Comparison of ENCODE assay signal across 12 cellular contexts in genomic region chr11:30131535-30131934, GRCh38.
DNase-seq lines count a peak whose midpoint lies in the region; ATAC-seq and TF ChIP-seq lines count a peak whose summit lies in the region.
"Had no signal": no experiment of that assay in that cellular context is flagged by ENCODE, and none has a peak within 500 bp of the region (broad histone marks: within the 10 kb centered on the region; RNA-seq: fewer than 3 reads in every experiment).

No MANE protein-coding gene starts in this region.

- no peak overlapping the region for H3K4me3 ChIP-seq in WERI-Rb-1 (ENCODE audit: low read depth, low read length)
- no peak overlapping the region for H3K4me3 ChIP-seq in lower leg skin (ENCODE audit: low read depth, poor library complexity, severe bottlenecking)

- WGBS in lower leg skin, 2 donors: 82 to 83% methylated on average over 2 of the region's 2 CpGs

- TF ChIP-seq POLR2A in lower leg skin (IDR thresholded peaks at IDR 0.05): no peak

- H3K9me3 Mint-ChIP-seq in activated T-helper 1 cell treated with anti-CD3 and anti-CD28 coated beads, Interleukin-12 subunit alpha, Interleukin-12 subunit beta, Interleukin-2, Interleukin-4 antibody, amounts not matched to agents 30 ng/mL and 10 ng/mL and 1 ng/mL, durations not matched to agents 14 hours and 24 hours and 36 hours: no peaks in the 10 kb centered on the region

- TF ChIP-seq CTCF in WERI-Rb-1 (IDR thresholded peaks at IDR 0.05; ENCODE audit: low read depth, low read length) (no peak), lower leg skin (IDR thresholded peaks at IDR 0.05) (no peak)

- H3K27ac ChIP-seq in WERI-Rb-1: no peak overlapping the region

- peak; percentile 51 for ATAC-seq in Right ventricle myocardium superior (ENCODE audit: poor library complexity)
- ATAC-seq in GM19397 (IDR thresholded peaks at IDR 0.05; ENCODE audit: unreplicated experiment): no peak
- ATAC-seq: stimulated activated naive CD8-positive, alpha-beta T cell treated with anti-CD3 and anti-CD28 coated beads, Interleukin-15, Interleukin-2, amounts not matched to agents 100 U/mL and 50 U/mL, for 24 hours had no signal

- H3K27me3 Mint-ChIP-seq in activated T-helper 1 cell treated with anti-CD3 and anti-CD28 coated beads, Interleukin-12 subunit alpha, Interleukin-12 subunit beta, Interleukin-2, Interleukin-4 antibody, amounts not matched to agents 30 ng/mL and 10 ng/mL and 1 ng/mL, durations not matched to agents 14 hours and 24 hours and 36 hours (ENCODE audit: insufficient read depth): no peaks in the 10 kb centered on the region

- intact Hi-C loops in Right ventricle myocardium superior (cut with DNase I) (loop anchor here (10.0 kb wide), 1 partner anchor 183 kb away; no protein-coding TSS in a partner anchor), cardiac septum (cut with DNase I) (no loop called here), lower leg skin (cut with DNase I; ENCODE audit: low total_unique reads) (no loop called here)
- intact Hi-C loops in activated T-helper 1 cell treated with anti-CD3 and anti-CD28 coated beads, Interleukin-12 subunit alpha, Interleukin-12 subunit beta, Interleukin-2, Interleukin-4 antibody, amounts not matched to agents 30 ng/mL and 10 ng/mL and 1 ng/mL, durations not matched to agents 14 hours and 24 hours and 36 hours (cut with micrococcal nuclease): no loop called here

- no peaks in the 10 kb centered on the region for H3K9me3 ChIP-seq in WERI-Rb-1 (ENCODE audit: severe bottlenecking)

- no peaks in the 10 kb centered on the region for H3K27me3 ChIP-seq in WERI-Rb-1 (ENCODE audit: insufficient read depth, low read depth, severe bottlenecking)

- no peaks in the 10 kb centered on the region for H3K36me3 ChIP-seq in WERI-Rb-1

- no peaks in the 10 kb centered on the region for H3K4me1 Mint-ChIP-seq in activated T-helper 1 cell treated with anti-CD3 and anti-CD28 coated beads, Interleukin-12 subunit alpha, Interleukin-12 subunit beta, Interleukin-2, Interleukin-4 antibody, amounts not matched to agents 30 ng/mL and 10 ng/mL and 1 ng/mL, durations not matched to agents 14 hours and 24 hours and 36 hours (ENCODE audit: low read depth)

- no peak overlapping the region for H3K4me3 Mint-ChIP-seq in activated T-helper 1 cell treated with anti-CD3 and anti-CD28 coated beads, Interleukin-12 subunit alpha, Interleukin-12 subunit beta, Interleukin-2, Interleukin-4 antibody, amounts not matched to agents 30 ng/mL and 10 ng/mL and 1 ng/mL, durations not matched to agents 14 hours and 24 hours and 36 hours

- H3K27ac Mint-ChIP-seq in activated T-helper 1 cell treated with anti-CD3 and anti-CD28 coated beads, Interleukin-12 subunit alpha, Interleukin-12 subunit beta, Interleukin-2, Interleukin-4 antibody, amounts not matched to agents 30 ng/mL and 10 ng/mL and 1 ng/mL, durations not matched to agents 14 hours and 24 hours and 36 hours: no peak overlapping the region

- DNase-seq in Right ventricle myocardium superior: no peak
- DNase-seq in cardiac septum (ENCODE audit: low spot score): no peak
- peak; percentile 67 for DNase-seq in HT-29 (ENCODE audit: low spot score)
- peak; percentile 24 for DNase-seq in foreskin melanocyte
- DNase-seq in WERI-Rb-1: no peak
- DNase-seq in lower leg skin (ENCODE audit: low spot score in 2 of 2): no peak
- no peak for DNase-seq in activated T-helper 1 cell treated with anti-CD3 and anti-CD28 coated beads, Interleukin-12 subunit alpha, Interleukin-12 subunit beta, Interleukin-2, Interleukin-4 antibody, amounts not matched to agents 30 ng/mL and 10 ng/mL and 1 ng/mL, durations not matched to agents 14 hours and 24 hours and 36 hours (ENCODE audit: low spot score)
- DNase-seq: central memory CD4-positive, alpha-beta T cell; GOT3; stimulated activated CD4-positive, alpha-beta T cell treated with anti-CD3 and anti-CD28 coated beads, Interleukin-12 subunit alpha, Interleukin-12 subunit beta, amount 100 ng/mL, for 4 hours; stimulated activated naive CD8-positive, alpha-beta T cell treated with anti-CD3 and anti-CD28 coated beads, Interleukin-15, Interleukin-2, amounts not matched to agents 100 U/mL and 50 U/mL, for 24 hours had no signal

- H3K36me3 Mint-ChIP-seq in activated T-helper 1 cell treated with anti-CD3 and anti-CD28 coated beads, Interleukin-12 subunit alpha, Interleukin-12 subunit beta, Interleukin-2, Interleukin-4 antibody, amounts not matched to agents 30 ng/mL and 10 ng/mL and 1 ng/mL, durations not matched to agents 14 hours and 24 hours and 36 hours (ENCODE audit: low read depth): no peaks in the 10 kb centered on the region

Comparison
In these comparisons a context has a peak if more than half of its experiments do, and no peak if none do; other contexts are left out.
1. DNase-seq: peak in HT-29 (single experiment) and foreskin melanocyte (single experiment); none in Right ventricle myocardium superior (single experiment), cardiac septum (single experiment), WERI-Rb-1 (single experiment), lower leg skin (0 of 2) and activated T-helper 1 cell treated with anti-CD3 and anti-CD28 coated beads, Interleukin-12 subunit alpha, Interleukin-12 subunit beta, Interleukin-2, Interleukin-4 antibody, amounts not matched to agents 30 ng/mL and 10 ng/mL and 1 ng/mL, durations not matched to agents 14 hours and 24 hours and 36 hours (single experiment).